ENCODE assay signal across 5 cellular contexts in the genomic region with DNA sequence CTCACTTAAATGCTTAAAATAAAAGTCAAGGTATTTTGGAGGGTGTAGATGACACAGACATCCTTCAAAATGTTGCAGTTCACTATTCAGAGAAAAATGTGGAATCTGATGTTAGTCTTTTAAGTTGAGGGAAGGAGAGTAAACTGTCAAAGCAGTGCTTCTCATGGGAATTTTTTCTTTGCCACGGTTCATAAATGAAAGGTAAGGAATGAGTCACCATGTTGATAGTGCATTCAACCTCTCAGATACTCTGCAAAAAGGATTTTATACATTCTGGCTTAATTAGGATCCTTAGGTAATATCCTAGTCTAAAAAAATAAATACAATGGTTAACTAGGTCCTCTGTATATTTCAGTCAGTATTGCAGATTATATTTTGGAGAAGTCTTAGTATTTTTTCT.
A peak's percentile ranks its signal among the peaks of the same experiment; 100 is the strongest.
DNase-seq lines count a peak whose midpoint lies in the region; ATAC-seq, FAIRE-seq and TF ChIP-seq lines count a peak whose summit lies in the region.
"Not testable (repeated sequence)": the region's sequence is repeated elsewhere in the genome, so short reads cannot be mapped to it uniquely, and the experiment has no call there.

No MANE protein-coding gene starts in this region.

- peak; percentile 79 for ATAC-seq in GM18868 (IDR thresholded peaks at IDR 0.05; ENCODE audit: unreplicated experiment)
- peak; percentile 63 for ATAC-seq in HG02610 (IDR thresholded peaks at IDR 0.05; ENCODE audit: unreplicated experiment)

- not testable (repeated sequence) for H3K36me3 ChIP-seq in endothelial cell of umbilical vein (ENCODE audit: control insufficient read depth in 2 of 2, extremely low read depth in 1 of 2, insufficient read depth in 2 of 2, low read length in 2 of 2); keratinocyte (ENCODE audit: control insufficient read depth in 2 of 2, extremely low read depth in 1 of 2, insufficient read depth in 2 of 2, low read length in 2 of 2)

- H3K27me3 ChIP-seq in endothelial cell of umbilical vein (ENCODE audit: control insufficient read depth in 2 of 2, insufficient read depth in 2 of 2, low read length in 2 of 2); keratinocyte (ENCODE audit: control insufficient read depth, extremely low read depth, insufficient read depth, low read length): not testable (repeated sequence)

- not testable (repeated sequence) for H4K20me1 ChIP-seq in endothelial cell of umbilical vein (replicated peaks; ENCODE audit: control insufficient read depth, extremely low read depth, insufficient read depth, low read length); keratinocyte (ENCODE audit: control insufficient read depth, extremely low read depth, insufficient read depth, low read length)

- not testable (repeated sequence) for H3K4me1 ChIP-seq in endothelial cell of umbilical vein (ENCODE audit: control insufficient read depth, extremely low read depth, insufficient read depth, low read length); keratinocyte (ENCODE audit: control insufficient read depth, extremely low read depth, insufficient read depth, low read length)

- H3K9me3 ChIP-seq in endothelial cell of umbilical vein (replicated peaks; ENCODE audit: control insufficient read depth, insufficient read depth, low read length); keratinocyte (ENCODE audit: control insufficient read depth, low read depth, low read length): not testable (repeated sequence)

- not testable (repeated sequence) for H3K9me1 ChIP-seq in endothelial cell of umbilical vein (replicated peaks; ENCODE audit: control insufficient read depth, extremely low read depth, insufficient read depth, low read length); keratinocyte (ENCODE audit: control insufficient read depth, extremely low read depth, insufficient read depth, low read length)

- DNase-seq in D721Med (ENCODE audit: insufficient read length, low spot score); endothelial cell of umbilical vein (ENCODE audit: low read depth, low spot score); keratinocyte (ENCODE audit: low read depth, low spot score): not testable (repeated sequence)

- not testable (repeated sequence) for TF ChIP-seq POLR2A in endothelial cell of umbilical vein (IDR thresholded peaks at IDR 0.05; ENCODE audit: low read depth, low read length)

- POLR2A ChIA-PET in endothelial cell of umbilical vein (lab: Charles Lee): not testable (repeated sequence)

- H2AFZ ChIP-seq in endothelial cell of umbilical vein (ENCODE audit: low read depth, low read length); keratinocyte (ENCODE audit: control insufficient read depth, low read length): not testable (repeated sequence)

- intact Hi-C loops in endothelial cell of umbilical vein (cut with micrococcal nuclease): not testable (repeated sequence)

- H3K27ac ChIP-seq in endothelial cell of umbilical vein (ENCODE audit: insufficient read depth, low read depth, low read length); keratinocyte (ENCODE audit: control insufficient read depth, insufficient read depth, low read length): not testable (repeated sequence)

- H3K9ac ChIP-seq in endothelial cell of umbilical vein (replicated peaks; ENCODE audit: extremely low read depth, insufficient read depth, low read length); keratinocyte (ENCODE audit: control insufficient read depth, extremely low read depth, insufficient read depth, low read length): not testable (repeated sequence)

- not testable (repeated sequence) for H3K79me2 ChIP-seq in endothelial cell of umbilical vein (ENCODE audit: control insufficient read depth, insufficient read depth, low read length); keratinocyte (ENCODE audit: control insufficient read depth, insufficient read depth, low read length)

- not testable (repeated sequence) for TF ChIP-seq CTCF in D721Med (IDR thresholded peaks at IDR 0.05; ENCODE audit: insufficient read depth, missing control alignments); endothelial cell of umbilical vein (IDR thresholded peaks at IDR 0.05; ENCODE audit: extremely low read depth in 1 of 2, insufficient read depth in 1 of 2, low read depth in 1 of 2, low read length in 2 of 2); keratinocyte (optimal IDR thresholded peaks at IDR 0.05 in 1 of 3, IDR thresholded peaks at IDR 0.05 in 1 of 3, conservative IDR thresholded peaks at IDR 0.05 in 1 of 3; ENCODE audit: extremely low read depth in 1 of 3, insufficient read depth in 2 of 3, low read length in 3 of 3)

- CTCF ChIA-PET in endothelial cell of umbilical vein (lab: Charles Lee): not testable (repeated sequence)

- not testable (repeated sequence) for H3K4me2 ChIP-seq in endothelial cell of umbilical vein (ENCODE audit: insufficient read depth, low read length); keratinocyte (ENCODE audit: control insufficient read depth, extremely low read depth, insufficient read depth, low read depth, low read length)

- dilution Hi-C loops in endothelial cell of umbilical vein (cut with MboI; ENCODE audit: extremely low pct_ligation_motif_present, low sequenced_read_pairs); keratinocyte (cut with MboI; ENCODE audit: extremely low pct_ligation_motif_present, low sequenced_read_pairs): not testable (repeated sequence)

- BruUV-seq in endothelial cell of umbilical vein (replicated peaks; lab: Mats Ljungman, UMichigan): not testable (repeated sequence)

- peak; percentile 55 for FAIRE-seq in D721Med (lab: Jason Lieb, UNC)
- FAIRE-seq in endothelial cell of umbilical vein (lab: Jason Lieb, UNC): peak; percentile 37
- FAIRE-seq in keratinocyte (lab: Jason Lieb, UNC): peak; percentile 59

- H3K4me3 ChIP-seq in endothelial cell of umbilical vein (replicated peaks in 1 of 3; ENCODE audit: insufficient read depth in 1 of 3, low read depth in 1 of 3, low read length in 3 of 3); keratinocyte (ENCODE audit: control insufficient read depth in 2 of 3, extremely low read depth in 1 of 3, insufficient read depth in 2 of 3, low read depth in 1 of 3, low read length in 3 of 3): not testable (repeated sequence)
